Comparison of ENCODE assay signal across 8 cellular contexts in genomic region chr19:56119585-56119978, GRCh38. TPM values are rescaled to one million over a fixed set of nuclear protein-coding genes. Genes with fewer than 3 reads are reported as not detected.
A peak's percentile ranks its signal among the peaks of the same experiment; 100 is the strongest.
DNase-seq lines count a peak whose midpoint lies in the region; ATAC-seq and TF ChIP-seq lines count a peak whose summit lies in the region.

No MANE protein-coding gene starts in this region.

- peaks cover 0 to 16% (median 2%) of the 10 kb centered on the region in 4 donors for H3K36me3 ChIP-seq in stomach

- H3K4me3 ChIP-seq in iPS-18c (ENCODE audit: insufficient read depth, low read depth, low read length): peak overlapping the region; percentile 77; the same call in 1 of the 2 replicates
- peak overlapping the region; percentile 82 to 96 (median 88) for H3K4me3 ChIP-seq in stomach

- peak overlapping the region; percentile 95 for H3K27ac Mint-ChIP-seq in activated T-helper 1 cell treated with anti-CD3 and anti-CD28 coated beads, Interleukin-12 subunit alpha, Interleukin-12 subunit beta, Interleukin-2, Interleukin-4 antibody, amounts not matched to agents 30 ng/mL and 10 ng/mL and 1 ng/mL, durations not matched to agents 14 hours and 24 hours and 36 hours

- peak overlapping the region; percentile 87 for H3K4me3 Mint-ChIP-seq in activated T-cell treated with anti-CD3 and anti-CD28 coated beads, Interleukin-2, amount 50 U/mL, for 4 hours
- peak overlapping the region; percentile 89 for H3K4me3 Mint-ChIP-seq in activated T-helper 1 cell treated with anti-CD3 and anti-CD28 coated beads, Interleukin-12 subunit alpha, Interleukin-12 subunit beta, Interleukin-2, Interleukin-4 antibody, amounts not matched to agents 30 ng/mL and 10 ng/mL and 1 ng/mL, durations not matched to agents 14 hours and 24 hours and 36 hours

- H3K27ac ChIP-seq in stomach: peak overlapping the region; percentile 92 to 100 (median 97)

- H3K27me3 ChIP-seq in stomach: no peaks in the 10 kb centered on the region

- WGBS in stomach, 5 donors: 15 to 31% (median 18%) methylated on average over 13 to 15 of the region's 15 CpGs

- no peak for TF ChIP-seq POLR2A in stomach (IDR thresholded peaks at IDR 0.05)

- H3K36me3 Mint-ChIP-seq in activated T-cell treated with anti-CD3 and anti-CD28 coated beads, Interleukin-2, amount 50 U/mL, for 4 hours (ENCODE audit: insufficient read depth): no peaks in the 10 kb centered on the region
- H3K36me3 Mint-ChIP-seq in activated T-helper 1 cell treated with anti-CD3 and anti-CD28 coated beads, Interleukin-12 subunit alpha, Interleukin-12 subunit beta, Interleukin-2, Interleukin-4 antibody, amounts not matched to agents 30 ng/mL and 10 ng/mL and 1 ng/mL, durations not matched to agents 14 hours and 24 hours and 36 hours (ENCODE audit: low read depth): peaks cover 10% of the 10 kb centered on the region

- ATAC-seq in activated T-cell treated with anti-CD3 and anti-CD28 coated beads, Interleukin-2, amount 50 U/mL, for 4 hours: no peak
- ATAC-seq in HG02970 (IDR thresholded peaks at IDR 0.05; ENCODE audit: low FRiP score, unreplicated experiment): no peak

- peaks cover 45 to 68% (median 63%) of the 10 kb centered on the region in 4 donors for H3K4me1 ChIP-seq in stomach

- no peaks in the 10 kb centered on the region for H3K27me3 Mint-ChIP-seq in activated T-cell treated with anti-CD3 and anti-CD28 coated beads, Interleukin-2, amount 50 U/mL, for 4 hours (ENCODE audit: low read depth)
- H3K27me3 Mint-ChIP-seq in activated T-helper 1 cell treated with anti-CD3 and anti-CD28 coated beads, Interleukin-12 subunit alpha, Interleukin-12 subunit beta, Interleukin-2, Interleukin-4 antibody, amounts not matched to agents 30 ng/mL and 10 ng/mL and 1 ng/mL, durations not matched to agents 14 hours and 24 hours and 36 hours (ENCODE audit: insufficient read depth): no peaks in the 10 kb centered on the region

- no peak for TF ChIP-seq EP300 in stomach (IDR thresholded peaks at IDR 0.05)

- DNase-seq in activated T-cell treated with anti-CD3 and anti-CD28 coated beads, Interleukin-2, amount 50 U/mL, for 4 hours: no peak
- DNase-seq in activated T-cell treated with anti-CD3 and anti-CD28 coated beads, Interleukin-2, amount 50 U/mL, for 48 hours: no peak
- DNase-seq in activated T-helper 1 cell treated with anti-CD3 and anti-CD28 coated beads, Interleukin-12 subunit alpha, Interleukin-12 subunit beta, Interleukin-2, Interleukin-4 antibody, amounts not matched to agents 30 ng/mL and 10 ng/mL and 1 ng/mL, durations not matched to agents 14 hours and 24 hours and 36 hours (ENCODE audit: low spot score): no peak
- peak; percentile 61 for DNase-seq in stomach
- no peak for DNase-seq in NCI-H510A (lab: John Stamatoyannopoulos, UW)
- no peak for DNase-seq in NCI-H1930 (lab: John Stamatoyannopoulos, UW)

- intact Hi-C loops in activated T-helper 1 cell treated with anti-CD3 and anti-CD28 coated beads, Interleukin-12 subunit alpha, Interleukin-12 subunit beta, Interleukin-2, Interleukin-4 antibody, amounts not matched to agents 30 ng/mL and 10 ng/mL and 1 ng/mL, durations not matched to agents 14 hours and 24 hours and 36 hours (cut with micrococcal nuclease): no loop called here
- intact Hi-C loops in stomach (cut with DNase I; ENCODE audit: low total_unique reads): no loop called here

- H3K9me3 ChIP-seq in iPS-18c (ENCODE audit: control insufficient read depth, insufficient read depth, low read length) (no peaks in the 10 kb centered on the region), stomach (no peaks in the 10 kb centered on the region)

- no peaks in the 10 kb centered on the region for H3K9me3 Mint-ChIP-seq in activated T-cell treated with anti-CD3 and anti-CD28 coated beads, Interleukin-2, amount 50 U/mL, for 4 hours
- H3K9me3 Mint-ChIP-seq in activated T-helper 1 cell treated with anti-CD3 and anti-CD28 coated beads, Interleukin-12 subunit alpha, Interleukin-12 subunit beta, Interleukin-2, Interleukin-4 antibody, amounts not matched to agents 30 ng/mL and 10 ng/mL and 1 ng/mL, durations not matched to agents 14 hours and 24 hours and 36 hours: no peaks in the 10 kb centered on the region

- no peak for TF ChIP-seq CTCF in stomach (IDR thresholded peaks at IDR 0.05)

- H3K4me1 Mint-ChIP-seq in activated T-cell treated with anti-CD3 and anti-CD28 coated beads, Interleukin-2, amount 50 U/mL, for 4 hours (ENCODE audit: low read depth): peaks cover 44% of the 10 kb centered on the region
- H3K4me1 Mint-ChIP-seq in activated T-helper 1 cell treated with anti-CD3 and anti-CD28 coated beads, Interleukin-12 subunit alpha, Interleukin-12 subunit beta, Interleukin-2, Interleukin-4 antibody, amounts not matched to agents 30 ng/mL and 10 ng/mL and 1 ng/mL, durations not matched to agents 14 hours and 24 hours and 36 hours (ENCODE audit: low read depth): peaks cover 26% of the 10 kb centered on the region

RNA-seq across cellular contexts. Expression of gene ZNF787, which starts 1.5 kb away (rescaled TPM):
- total RNA-seq in activated T-cell treated with anti-CD3 and anti-CD28 coated beads, Interleukin-2, amount 50 U/mL, for 4 hours: 10 to 100 TPM; 41.5 to 45.8 (median 42.2) TPM
- total RNA-seq in activated T-helper 1 cell treated with anti-CD3 and anti-CD28 coated beads, Interleukin-12 subunit alpha, Interleukin-12 subunit beta, Interleukin-2, Interleukin-4 antibody, amounts not matched to agents 30 ng/mL and 10 ng/mL and 1 ng/mL, durations not matched to agents 14 hours and 24 hours and 36 hours: 41.8 and 42.6 TPM in 2 replicates
- total RNA-seq in stomach: 10 to 100 TPM in 4 of 5 donors, 1 to 10 TPM in 1; 2.7 to 77.3 (median 30.3) TPM
- polyA plus RNA-seq in stomach: 10 to 100 TPM; 22.4 to 29.6 (median 24.8) TPM

RNA-seq across cellular contexts. Expression of gene ZNF444, which starts 21.5 kb away (rescaled TPM):
- 10 to 100 TPM; 42.0 to 45.5 (median 44.9) TPM for total RNA-seq in activated T-cell treated with anti-CD3 and anti-CD28 coated beads, Interleukin-2, amount 50 U/mL, for 4 hours
- 33.8 and 36.5 TPM in 2 replicates for total RNA-seq in activated T-helper 1 cell treated with anti-CD3 and anti-CD28 coated beads, Interleukin-12 subunit alpha, Interleukin-12 subunit beta, Interleukin-2, Interleukin-4 antibody, amounts not matched to agents 30 ng/mL and 10 ng/mL and 1 ng/mL, durations not matched to agents 14 hours and 24 hours and 36 hours
- 10 to 100 TPM; 13.4 to 77.0 (median 62.9) TPM for total RNA-seq in stomach
- polyA plus RNA-seq in stomach: 10 to 100 TPM; 31.9 to 44.7 (median 36.5) TPM

RNA-seq across cellular contexts. Expression of gene GALP, which starts 56.2 kb away (rescaled TPM):
- total RNA-seq in activated T-cell treated with anti-CD3 and anti-CD28 coated beads, Interleukin-2, amount 50 U/mL, for 4 hours: not detected
- total RNA-seq in activated T-helper 1 cell treated with anti-CD3 and anti-CD28 coated beads, Interleukin-12 subunit alpha, Interleukin-12 subunit beta, Interleukin-2, Interleukin-4 antibody, amounts not matched to agents 30 ng/mL and 10 ng/mL and 1 ng/mL, durations not matched to agents 14 hours and 24 hours and 36 hours: not detected in 2 replicates
- total RNA-seq in stomach: not detected
- polyA plus RNA-seq in stomach: not detected
